ENCODE assay signal across 19 cellular contexts in the genomic region with DNA sequence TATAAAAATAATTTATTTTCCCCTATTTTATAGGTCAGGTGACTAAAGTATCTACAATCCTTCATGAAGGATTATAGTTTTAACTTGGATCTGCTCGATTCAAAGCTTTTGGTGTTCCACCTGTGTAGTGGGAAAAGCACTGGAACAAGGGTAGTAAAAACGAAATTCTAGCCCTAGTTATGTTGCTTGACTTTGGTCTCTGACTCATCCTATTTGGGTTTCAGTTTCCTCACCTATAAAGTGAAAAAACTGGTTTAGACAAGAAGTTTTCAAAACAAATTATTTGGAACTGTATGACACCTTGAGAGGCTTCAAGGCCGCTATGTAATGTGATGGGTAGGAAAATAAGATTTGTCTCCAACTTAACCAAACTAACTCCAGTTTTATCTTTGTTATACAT.
"Had no signal": no experiment of that assay in that cellular context is flagged by ENCODE, and none has a peak within 500 bp of the region (broad histone marks: within the 10 kb centered on the region; RNA-seq: fewer than 3 reads in every experiment).

No MANE protein-coding gene starts in this region.

- H3K9me3 ChIP-seq: gastrocnemius medialis, heart right ventricle, sigmoid colon, tibial nerve, vagina had no signal

- H3K27me3 Mint-ChIP-seq: activated CD4-positive, alpha-beta memory T cell treated with anti-CD3 and anti-CD28 coated beads for 36 hours; activated naive CD8-positive, alpha-beta T cell; brain; natural killer cell treated with Interleukin-12 subunit alpha and Interleukin-12 subunit beta and Interleukin-15 and Interleukin-18, amount 100 ng/mL, for 72 hours; stimulated activated naive B cell treated with anti-CD40 and anti-IgM and Interleukin-4, amounts not matched to agents 10 μg/mL and 1 μg/mL and 100 μg/mL, for 72 hours had no signal

- H3K36me3 ChIP-seq: gastrocnemius medialis, heart right ventricle, sigmoid colon, tibial nerve, vagina had no signal

- H3K27me3 ChIP-seq: gastrocnemius medialis, heart right ventricle, sigmoid colon, tibial nerve, vagina had no signal

- H3K4me3 ChIP-seq: gastrocnemius medialis, heart right ventricle, sigmoid colon, tibial nerve, vagina had no signal

- H3K27ac Mint-ChIP-seq: activated CD4-positive, alpha-beta memory T cell treated with anti-CD3 and anti-CD28 coated beads for 36 hours; activated naive CD8-positive, alpha-beta T cell; brain; natural killer cell treated with Interleukin-12 subunit alpha and Interleukin-12 subunit beta and Interleukin-15 and Interleukin-18, amount 100 ng/mL, for 72 hours; stimulated activated naive B cell treated with anti-CD40 and anti-IgM and Interleukin-4, amounts not matched to agents 10 μg/mL and 1 μg/mL and 100 μg/mL, for 72 hours had no signal

- H3K4me1 ChIP-seq: gastrocnemius medialis, heart right ventricle had no signal

- DNase-seq: activated CD4-positive, alpha-beta memory T cell treated with anti-CD3 and anti-CD28 coated beads for 36 hours; activated CD4-positive, alpha-beta T cell treated with anti-CD3 and anti-CD28 coated beads for 1 hour; activated gamma-delta T cell; activated T-cell treated with anti-CD3 and anti-CD28 coated beads, Interleukin-2, amount 50 U/mL, for 48 hours; amygdala; effector memory CD4-positive, alpha-beta T cell; gastrocnemius medialis; heart right ventricle; nucleus accumbens; sigmoid colon; stimulated activated CD4-positive, alpha-beta T cell treated with anti-CD3 and anti-CD28 coated beads, Interleukin-2, amount 100 ng/mL, for 24 hours; stimulated activated naive B cell treated with anti-CD40 and anti-IgM and Interleukin-4, amounts not matched to agents 10 μg/mL and 1 μg/mL and 100 μg/mL, for 72 hours had no signal

- ATAC-seq: gastrocnemius medialis; heart right ventricle; left lobe of liver; natural killer cell treated with Interleukin-12 subunit alpha and Interleukin-12 subunit beta and Interleukin-15 and Interleukin-18, amount 100 ng/mL, for 72 hours; stimulated activated naive B cell treated with anti-CD40 and anti-IgM and Interleukin-4, amounts not matched to agents 10 μg/mL and 1 μg/mL and 100 μg/mL, for 72 hours had no signal

- H3K27ac ChIP-seq: epithelial cell of prostate, gastrocnemius medialis, heart right ventricle, sigmoid colon, tibial nerve, vagina had no signal

- H3K4me3 Mint-ChIP-seq: activated CD4-positive, alpha-beta memory T cell treated with anti-CD3 and anti-CD28 coated beads for 36 hours; activated naive CD8-positive, alpha-beta T cell; brain; natural killer cell treated with Interleukin-12 subunit alpha and Interleukin-12 subunit beta and Interleukin-15 and Interleukin-18, amount 100 ng/mL, for 72 hours; stimulated activated naive B cell treated with anti-CD40 and anti-IgM and Interleukin-4, amounts not matched to agents 10 μg/mL and 1 μg/mL and 100 μg/mL, for 72 hours had no signal

- H3K36me3 Mint-ChIP-seq: activated CD4-positive, alpha-beta memory T cell treated with anti-CD3 and anti-CD28 coated beads for 36 hours; activated naive CD8-positive, alpha-beta T cell; brain; natural killer cell treated with Interleukin-12 subunit alpha and Interleukin-12 subunit beta and Interleukin-15 and Interleukin-18, amount 100 ng/mL, for 72 hours; stimulated activated naive B cell treated with anti-CD40 and anti-IgM and Interleukin-4, amounts not matched to agents 10 μg/mL and 1 μg/mL and 100 μg/mL, for 72 hours had no signal

- H3K9me3 Mint-ChIP-seq: brain; stimulated activated naive B cell treated with anti-CD40 and anti-IgM and Interleukin-4, amounts not matched to agents 10 μg/mL and 1 μg/mL and 100 μg/mL, for 72 hours had no signal
